Comparison of ENCODE assay signal across 20 cellular contexts in genomic region chr2:85164145-85164559, GRCh38. TPM values are rescaled to one million over a fixed set of nuclear protein-coding genes. Genes with fewer than 3 reads are reported as not detected.
DNase-seq lines count a peak whose midpoint lies in the region; ATAC-seq, FAIRE-seq and TF ChIP-seq lines count a peak whose summit lies in the region.
"Had no signal": no experiment of that assay in that cellular context is flagged by ENCODE, and none has a peak within 500 bp of the region (broad histone marks: within the 10 kb centered on the region; RNA-seq: fewer than 3 reads in every experiment).

No MANE protein-coding gene starts in this region.

- no peak overlapping the region for H3K27ac ChIP-seq in HepG2 (ENCODE audit: extremely low read length, insufficient read depth, low read length)
- H3K27ac ChIP-seq in right lobe of liver = no peak overlapping the region
- H3K27ac ChIP-seq in neural progenitor cell = no peak overlapping the region
- H3K27ac ChIP-seq: dorsolateral prefrontal cortex, uterus had no signal

- H3K27ac Mint-ChIP-seq in brain = peak overlapping the region in 4 of 5 experiments; percentile 71 to 91 (median 86)
- peak overlapping the region; percentile 43 for H3K27ac Mint-ChIP-seq in neural progenitor cell
- H3K27ac Mint-ChIP-seq: activated naive CD4-positive, alpha-beta T cell treated with anti-CD3 and anti-CD28 coated beads, Interleukin-2, amount 10 ng/mL, durations not matched to agents 7 days and 5 days; IgD-negative memory B cell; stimulated activated memory B cell treated with anti-CD40 and anti-IgM and Interleukin-4, amounts not matched to agents 10 μg/mL and 1 μg/mL and 100 μg/mL, for 72 hours; T-helper 2 cell treated with Interferon-gamma antibody and Interleukin-4, amounts not matched to agents 5 μg/mL and 100 μg/mL, for 36 hours had no signal

- H3K4me3 ChIP-seq in HepG2 (replicated peaks in 1 of 3; ENCODE audit: insufficient read depth in 1 of 3, low read depth in 2 of 3, low read length in 3 of 3) (no peak overlapping the region), right lobe of liver (no peak overlapping the region), neural progenitor cell (no peak overlapping the region)
- H3K4me3 ChIP-seq: dorsolateral prefrontal cortex, uterus had no signal

- POLR2A ChIA-PET in HepG2 (lab: Yijun Ruan, JAX) = no interaction called here

- H3K4me2 ChIP-seq in HepG2 (ENCODE audit: low read depth, low read length) = no peak overlapping the region
- H3K4me2 ChIP-seq in neural progenitor cell = peak overlapping the region; percentile 44

- H3K9me3 Mint-ChIP-seq in brain = no peaks in the 10 kb centered on the region
- no peaks in the 10 kb centered on the region for H3K9me3 Mint-ChIP-seq in neural progenitor cell
- H3K9me3 Mint-ChIP-seq: activated naive CD4-positive, alpha-beta T cell treated with anti-CD3 and anti-CD28 coated beads, Interleukin-2, amount 10 ng/mL, durations not matched to agents 7 days and 5 days; T-helper 2 cell treated with Interferon-gamma antibody and Interleukin-4, amounts not matched to agents 5 μg/mL and 100 μg/mL, for 36 hours had no signal

- TF ChIP-seq CTCF in HepG2 (CRISPR knock-in tag; IDR thresholded peaks at IDR 0.05) (peak; percentile 56), right lobe of liver (IDR thresholded peaks at IDR 0.05) (no peak), brain (conservative IDR thresholded peaks at IDR 0.05) (no peak), neural progenitor cell (IDR thresholded peaks at IDR 0.05) (no peak)

- no peaks in the 10 kb centered on the region for H3K79me2 ChIP-seq in HepG2 (ENCODE audit: insufficient read depth, low read length)
- peaks cover 74% of the 10 kb centered on the region for H3K79me2 ChIP-seq in neural progenitor cell (ENCODE audit: low read depth)

- H3K27me3 Mint-ChIP-seq in brain (peaks cover 3% of the 10 kb centered on the region), neural progenitor cell (ENCODE audit: insufficient read depth, low read depth) (peaks cover 2% of the 10 kb centered on the region)

- H3K9ac ChIP-seq in HepG2 (ENCODE audit: insufficient read depth, low read depth, low read length) = no peak overlapping the region
- H3K9ac ChIP-seq in neural progenitor cell = no peak overlapping the region

- BruUV-seq in HepG2 (replicated peaks; lab: Mats Ljungman, UMichigan) = no TSS peak

- H3K9me3 ChIP-seq in HepG2 (ENCODE audit: low read length) (no peaks in the 10 kb centered on the region), right lobe of liver (no peaks in the 10 kb centered on the region), neural progenitor cell (ENCODE audit: low read depth) (no peaks in the 10 kb centered on the region)
- H3K9me3 ChIP-seq: uterus had no signal

- TF ChIP-seq RAD21 in HepG2 (CRISPR knock-in tag; IDR thresholded peaks at IDR 0.05) = no peak

- H3K4me3 Mint-ChIP-seq in brain = peak overlapping the region in 3 of 5 experiments; percentile 37 to 46 (median 46)
- peak overlapping the region; percentile 78 for H3K4me3 Mint-ChIP-seq in neural progenitor cell
- H3K4me3 Mint-ChIP-seq: activated naive CD4-positive, alpha-beta T cell treated with anti-CD3 and anti-CD28 coated beads, Interleukin-2, amount 10 ng/mL, durations not matched to agents 7 days and 5 days; IgD-negative memory B cell; stimulated activated memory B cell treated with anti-CD40 and anti-IgM and Interleukin-4, amounts not matched to agents 10 μg/mL and 1 μg/mL and 100 μg/mL, for 72 hours; T-helper 2 cell treated with Interferon-gamma antibody and Interleukin-4, amounts not matched to agents 5 μg/mL and 100 μg/mL, for 36 hours had no signal

- ATAC-seq in HepG2 (peak; percentile 66), right lobe of liver (no peak)
- ATAC-seq: activated CD4-positive, CD25-positive, alpha-beta regulatory T cell treated with anti-CD3 and anti-CD28 coated beads, Interleukin-2, amount 50 U/mL, for 24 hours; esophagus mucosa; stimulated activated memory B cell treated with anti-CD40 and anti-IgM and Interleukin-4, amounts not matched to agents 10 μg/mL and 1 μg/mL and 100 μg/mL, for 72 hours had no signal

- FAIRE-seq in HepG2 (lab: Jason Lieb, UNC) = peak; percentile 67
- FAIRE-seq in HTR-8/SVneo (lab: Jason Lieb, UNC) = no peak

- peaks cover 4% of the 10 kb centered on the region for H3K36me3 Mint-ChIP-seq in brain
- H3K36me3 Mint-ChIP-seq in neural progenitor cell = peaks cover 3% of the 10 kb centered on the region
- H3K36me3 Mint-ChIP-seq: activated naive CD4-positive, alpha-beta T cell treated with anti-CD3 and anti-CD28 coated beads, Interleukin-2, amount 10 ng/mL, durations not matched to agents 7 days and 5 days; IgD-negative memory B cell; stimulated activated memory B cell treated with anti-CD40 and anti-IgM and Interleukin-4, amounts not matched to agents 10 μg/mL and 1 μg/mL and 100 μg/mL, for 72 hours had no signal

- 4% methylated on average over 7 of the region's 7 CpGs for WGBS in HepG2 (ENCODE audit: low lambda C conversion rate)
- 83% methylated on average over 7 of the region's 7 CpGs for WGBS in right lobe of liver (ENCODE audit: insufficient coverage, low coverage, low lambda C conversion rate, missing lambda C conversion rate)

- TF ChIP-seq EP300 in HepG2 (IDR thresholded peaks at IDR 0.05; ENCODE audit: low read depth in 2 of 2, low read length in 2 of 2) (no peak), HepG2 (CRISPR knock-in tag; IDR thresholded peaks at IDR 0.05; ENCODE audit: borderline replicate concordance) (no peak)

- in situ Hi-C loops in HepG2 (cut with HindIII; ENCODE audit: extremely low pct_ligation_motif_present, low pct_unique_long_range_greater_than_20kb) = no loop called here

- H3K27me3 ChIP-seq in HepG2 (ENCODE audit: control insufficient read depth in 1 of 2, insufficient read depth in 2 of 2, low read length in 2 of 2) (peaks cover 4 to 52% of the 10 kb centered on the region in 2 experiments; a peak in 4 of 5 replicates), right lobe of liver (no peaks in the 10 kb centered on the region), neural progenitor cell (no peaks in the 10 kb centered on the region)
- H3K27me3 ChIP-seq: uterus had no signal

- intact Hi-C loops in HepG2 (cut with micrococcal nuclease; ENCODE audit: unreplicated experiment) = no loop called here
- intact Hi-C loops in right lobe of liver (cut with DNase I) = no loop called here

- TF ChIP-seq POLR2A in HepG2 (IDR thresholded peaks at IDR 0.05; ENCODE audit: insufficient read depth in 1 of 2, low read depth in 2 of 2, low read length in 2 of 2) (no peak), right lobe of liver (IDR thresholded peaks at IDR 0.05) (no peak)

- peak; percentile 46 for DNase-seq in HepG2 (ENCODE audit: low spot score)
- no peak for DNase-seq in right lobe of liver
- DNase-seq in neural progenitor cell (ENCODE audit: low spot score) = peak; percentile 40
- no peak for DNase-seq in COLO668 (lab: John Stamatoyannopoulos, UW; ENCODE audit: unreplicated experiment)
- no peak for DNase-seq in HTR-8/SVneo (ENCODE audit: insufficient read length, low spot score)
- no peak for DNase-seq in cerebellar cortex (ENCODE audit: low spot score)
- DNase-seq in NCI-H2171 treated with DMSO at 0.1 percent for 48 hours (lab: John Stamatoyannopoulos, UW) = no peak
- DNase-seq: activated naive CD4-positive, alpha-beta T cell treated with anti-CD3 and anti-CD28 coated beads, Interleukin-2, amount 10 ng/mL, durations not matched to agents 7 days and 5 days; EL; midbrain; NCI-H446; SIG-M5; uterus had no signal

- H4K20me1 ChIP-seq in HepG2 (ENCODE audit: insufficient read depth, low read length) = no peaks in the 10 kb centered on the region
- peaks cover 58% of the 10 kb centered on the region for H4K20me1 ChIP-seq in neural progenitor cell (ENCODE audit: low read depth)

- H3K4me1 ChIP-seq in HepG2 (ENCODE audit: insufficient read depth, low read length) (peaks cover 18% of the 10 kb centered on the region), right lobe of liver (peaks cover 0 to 17% (median 4%) of the 10 kb centered on the region in 4 donors), neural progenitor cell (peaks cover 48% of the 10 kb centered on the region)

- CTCF ChIA-PET in HepG2 (lab: Yijun Ruan, JAX; ENCODE audit: low intra/inter-chr PET ratio, low total read pairs) = no interaction called here

- H3K36me3 ChIP-seq in HepG2 (replicated peaks in 1 of 2; ENCODE audit: control insufficient read depth in 1 of 2, insufficient read depth in 2 of 2, low read length in 2 of 2) (no peaks in the 10 kb centered on the region), right lobe of liver (no peaks in the 10 kb centered on the region), neural progenitor cell (no peaks in the 10 kb centered on the region)
- H3K36me3 ChIP-seq: uterus had no signal

- H2AFZ ChIP-seq in HepG2 (ENCODE audit: low read length) = no peak overlapping the region
- H2AFZ ChIP-seq in neural progenitor cell (replicated peaks) = no peak overlapping the region

- peaks cover 49% of the 10 kb centered on the region for H3K4me1 Mint-ChIP-seq in brain
- H3K4me1 Mint-ChIP-seq in neural progenitor cell = peaks cover 50% of the 10 kb centered on the region
- H3K4me1 Mint-ChIP-seq: activated naive CD4-positive, alpha-beta T cell treated with anti-CD3 and anti-CD28 coated beads, Interleukin-2, amount 10 ng/mL, durations not matched to agents 7 days and 5 days; stimulated activated memory B cell treated with anti-CD40 and anti-IgM and Interleukin-4, amounts not matched to agents 10 μg/mL and 1 μg/mL and 100 μg/mL, for 72 hours had no signal

- H3F3A ChIP-seq in neural progenitor cell (ENCODE audit: low read depth) = peaks cover 43% of the 10 kb centered on the region

RNA-seq across cellular contexts. Expression of gene TCF7L1, which starts 31.0 kb away (rescaled TPM):
- total RNA-seq in HepG2 (2016; rRNA removed; fragmentation: Illumina TruSeq; extraction: Trizol) (0.04 and 0.08 TPM in 2 replicates), right lobe of liver (1 to 10 TPM; 1.2 to 8.8 (median 3.7) TPM), neural progenitor cell (ENCODE audit: low replicate concordance) (1.0 and 3.7 TPM in 2 replicates)
- not detected in 2 replicates for total RNA-seq in HepG2 (2016; cell fraction: cytosol; rRNA removed; fragmentation: Illumina TruSeq; extraction: Trizol; ENCODE audit: low read depth)
- total RNA-seq in HepG2 (2016; cell fraction: insoluble cytoplasmic fraction; rRNA removed; fragmentation: Illumina TruSeq; extraction: Trizol) = 0.04 and 0.07 TPM in 2 replicates
- 0.06 and 0.07 TPM in 2 replicates for total RNA-seq in HepG2 (2016; cell fraction: membrane; rRNA removed; fragmentation: Illumina TruSeq; extraction: Trizol)
- not detected in 2 replicates for total RNA-seq in HepG2 (2016; cell fraction: nucleus; rRNA removed; fragmentation: Illumina TruSeq; extraction: Trizol)
- polyA plus RNA-seq in HepG2 (2011; rRNA removed) (0.15 and 0.24 TPM in 2 replicates), brain (ENCODE audit: insufficient read depth, low read depth, low replicate concordance) (15.3 TPM)
- polyA plus RNA-seq in HepG2 (2011; cell fraction: cytosol; rRNA removed) = 0.09 and 0.12 TPM in 2 replicates
- 0.90 and 1.0 TPM in 2 replicates for polyA plus RNA-seq in HepG2 (2011; cell fraction: nucleus; rRNA removed)
- polyA plus RNA-seq in HepG2 (2012) = 2.6 and 2.7 TPM in 2 replicates
- 0.12 and 0.14 TPM in 2 replicates for polyA plus RNA-seq in HepG2 (2016; cell fraction: cytosol; fragmentation: Illumina TruSeq; extraction: Trizol; ENCODE audit: low read depth)
- 0.46 and 0.48 TPM in 2 replicates for polyA plus RNA-seq in HepG2 (2016; cell fraction: insoluble cytoplasmic fraction; fragmentation: Illumina TruSeq; extraction: Trizol; ENCODE audit: low read depth)
- 0.37 and 0.49 TPM in 2 replicates for polyA plus RNA-seq in HepG2 (2016; cell fraction: membrane; fragmentation: Illumina TruSeq; extraction: Trizol; ENCODE audit: low read depth)
- polyA plus RNA-seq in HepG2 (2016; cell fraction: nucleus; fragmentation: Illumina TruSeq; extraction: Trizol; ENCODE audit: insufficient read depth, low read depth) = 0.55 and 0.99 TPM in 2 replicates
- polyA minus RNA-seq in HepG2 (2011; rRNA and poly(A)+ RNA removed; ENCODE audit: low replicate concordance) = 0.05 and 0.28 TPM in 2 replicates
- polyA minus RNA-seq in HepG2 (2011; cell fraction: cytosol; rRNA and poly(A)+ RNA removed) = not detected in 2 replicates
- polyA minus RNA-seq in HepG2 (2011; cell fraction: nucleus; rRNA and poly(A)+ RNA removed) = 0.13 and 0.25 TPM in 2 replicates

Comparison
In these comparisons a context has a peak if more than half of its experiments do, and no peak if none do; other contexts are left out.
1. DNase-seq: peak in HepG2 (single experiment) and neural progenitor cell (single experiment); none in right lobe of liver (0 of 3), COLO668 (single experiment), HTR-8/SVneo (single experiment), cerebellar cortex (single experiment) and NCI-H2171 treated with DMSO at 0.1 percent for 48 hours (single experiment).